8 cellular contexts compared by ENCODE assay signal in genomic region chr2:129877795-129878775, GRCh38.
A peak's percentile ranks its signal among the peaks of the same experiment; 100 is the strongest.
DNase-seq lines count a peak whose midpoint lies in the region; ATAC-seq and TF ChIP-seq lines count a peak whose summit lies in the region.

No MANE protein-coding gene starts in this region.

- TF ChIP-seq CTCF in prostate gland (IDR thresholded peaks at IDR 0.05): no peak

- POLR2A ChIA-PET in CD8-positive, alpha-beta memory T cell (lab: Charles Lee): no interaction called here

- H3K4me3 ChIP-seq in CD8-positive, alpha-beta memory T cell (ENCODE audit: low read length): peak overlapping the region; percentile 49
- peak overlapping the region; percentile 52 to 68 for H3K4me3 ChIP-seq in prostate gland

- ATAC-seq in GM19463 (IDR thresholded peaks at IDR 0.05; ENCODE audit: unreplicated experiment) (peak; percentile 34), HG03520 (IDR thresholded peaks at IDR 0.05; ENCODE audit: unreplicated experiment) (no peak)

- no peak for DNase-seq in CD8-positive, alpha-beta memory T cell
- peak; percentile 36 for DNase-seq in NAMALWA (ENCODE audit: low spot score)
- peak; percentile 33 for DNase-seq in amniotic epithelial cell (ENCODE audit: low read depth)
- peak; percentile 22 for DNase-seq in hepatic stellate cell (ENCODE audit: low spot score)
- DNase-seq in prostate gland (ENCODE audit: low spot score): no peak
- no peak for DNase-seq in glomerular visceral epithelial cell (ENCODE audit: extremely low spot score)

- 28% methylated on average over 44 of the region's 50 CpGs for WGBS in prostate gland

- peaks cover 14% of the 10 kb centered on the region for H3K4me1 ChIP-seq in CD8-positive, alpha-beta memory T cell (ENCODE audit: insufficient read depth, low read length)
- no peaks in the 10 kb centered on the region for H3K4me1 ChIP-seq in prostate gland (replicated peaks)

- H3K36me3 Mint-ChIP-seq in CD8-positive, alpha-beta memory T cell: peaks cover 0 to 3% (median 0%) of the 10 kb centered on the region in 3 donors

- H3K27me3 ChIP-seq in CD8-positive, alpha-beta memory T cell (ENCODE audit: insufficient read depth, low read length, poor library complexity, severe bottlenecking): no peaks in the 10 kb centered on the region
- H3K27me3 ChIP-seq in prostate gland (replicated peaks; ENCODE audit: insufficient read depth): no peaks in the 10 kb centered on the region

- intact Hi-C loops in prostate gland (cut with DNase I): no loop called here

- no peaks in the 10 kb centered on the region for H3K36me3 ChIP-seq in CD8-positive, alpha-beta memory T cell (ENCODE audit: insufficient read depth, low read length)
- no peaks in the 10 kb centered on the region for H3K36me3 ChIP-seq in prostate gland

- CTCF ChIA-PET in CD8-positive, alpha-beta memory T cell (lab: Charles Lee): no interaction called here

- no peaks in the 10 kb centered on the region for H3K9me3 ChIP-seq in CD8-positive, alpha-beta memory T cell (ENCODE audit: low read length)
- no peaks in the 10 kb centered on the region for H3K9me3 ChIP-seq in prostate gland

- peaks cover 0 to 1% of the 10 kb centered on the region in 2 donors for H3K27me3 Mint-ChIP-seq in CD8-positive, alpha-beta memory T cell

- H3K4me3 Mint-ChIP-seq in CD8-positive, alpha-beta memory T cell: peak overlapping the region; percentile 79 to 94 (median 82)

- H3K27ac Mint-ChIP-seq in CD8-positive, alpha-beta memory T cell: peak overlapping the region in 5 of 8 donors; percentile 47 to 89 (median 78)

- no peak for TF ChIP-seq POLR2A in prostate gland (IDR thresholded peaks at IDR 0.05)

- peaks cover 10 to 16% (median 14%) of the 10 kb centered on the region in 3 donors for H3K4me1 Mint-ChIP-seq in CD8-positive, alpha-beta memory T cell

- H3K27ac ChIP-seq in CD8-positive, alpha-beta memory T cell (ENCODE audit: low read depth, low read length): no peak overlapping the region
- peak overlapping the region; percentile 55 to 64 for H3K27ac ChIP-seq in prostate gland

- H3K9me3 Mint-ChIP-seq in CD8-positive, alpha-beta memory T cell: no peaks in the 10 kb centered on the region

Comparison
In these comparisons a context has a peak if more than half of its experiments do, and no peak if none do; other contexts are left out.
1. DNase-seq: peak in NAMALWA (single experiment), amniotic epithelial cell (single experiment) and hepatic stellate cell (single experiment); none in CD8-positive, alpha-beta memory T cell (0 of 5), prostate gland (single experiment) and glomerular visceral epithelial cell (single experiment).